8 cellular contexts compared by ENCODE assay signal in genomic region chr4:53653484-53654053, GRCh38.
DNase-seq lines count a peak whose midpoint lies in the region; TF ChIP-seq lines count a peak whose summit lies in the region.

No MANE protein-coding gene starts in this region.

- in situ Hi-C loops in GM23248 (cut with MboI): no loop called here
- in situ Hi-C loops in G401 (cut with HindIII; ENCODE audit: low sequenced_read_pairs): no loop called here

- H3K4me3 ChIP-seq in GM12865 (ENCODE audit: low read depth, low read length): no peak overlapping the region
- no peak overlapping the region for H3K4me3 ChIP-seq in GM23248
- no peak overlapping the region for H3K4me3 ChIP-seq in fibroblast of pulmonary artery (replicated peaks; ENCODE audit: low read depth, low read length)

- WGBS in GM23248 (ENCODE audit: low coverage in 1 of 2, low lambda C conversion rate in 2 of 2, missing lambda C conversion rate in 2 of 2), 2 experiments: 82 to 88% methylated on average over 6 of the region's 6 CpGs

- H3K9me2 ChIP-seq in GM23248 (ENCODE audit: insufficient read depth): no peaks in the 10 kb centered on the region

- no peaks in the 10 kb centered on the region for H3K36me3 ChIP-seq in GM23248 (ENCODE audit: low read depth)

- H3K27ac ChIP-seq in GM23248: peak overlapping the region; percentile 84; the same call in 1 of the 2 replicates

- H3K9ac ChIP-seq in GM23248: no peak overlapping the region

- H3K79me2 ChIP-seq in GM23248 (ENCODE audit: insufficient read depth): no peaks in the 10 kb centered on the region

- H3K9me3 ChIP-seq in GM23248 (ENCODE audit: low read depth): no peaks in the 10 kb centered on the region

- no peaks in the 10 kb centered on the region for H3K27me3 ChIP-seq in GM23248 (replicated peaks; ENCODE audit: insufficient read depth)

- H3K4me2 ChIP-seq in GM23248 (ENCODE audit: unreplicated experiment): peak overlapping the region; percentile 37

- DNase-seq in GM12865 (ENCODE audit: low read depth) (peak; percentile 62), GM23248 (peak; percentile 28), NCI-H345 treated with DMSO at 0.1 percent for 48 hours (lab: John Stamatoyannopoulos, UW; ENCODE audit: unreplicated experiment) (peak; percentile 63), fibroblast of pulmonary artery (ENCODE audit: low read depth) (peak; percentile 29), NCI-H1048 (lab: John Stamatoyannopoulos, UW) (no peak), NK-92 (lab: John Stamatoyannopoulos, UW; ENCODE audit: unreplicated experiment) (no peak), G401 (ENCODE audit: low spot score) (no peak), cerebellum (ENCODE audit: low spot score) (no peak)

- no peaks in the 10 kb centered on the region for H4K20me1 ChIP-seq in GM23248 (ENCODE audit: insufficient read depth)

- peaks cover 38% of the 10 kb centered on the region for H3F3A ChIP-seq in GM23248 (ENCODE audit: insufficient read depth)

- H3K4me1 ChIP-seq in GM23248 (ENCODE audit: insufficient read depth): peaks cover 44% of the 10 kb centered on the region

- H2AFZ ChIP-seq in GM23248: no peak overlapping the region

- no peak for TF ChIP-seq CTCF in GM12865 (IDR thresholded peaks at IDR 0.05; ENCODE audit: insufficient read depth, low read depth, low read length, missing control alignments)
- TF ChIP-seq CTCF in fibroblast of pulmonary artery (IDR thresholded peaks at IDR 0.05; ENCODE audit: low read length, missing control alignments): no peak

Comparison
In these comparisons a context has a peak if more than half of its experiments do, and no peak if none do; other contexts are left out.
1. DNase-seq: peak in GM12865 (single experiment), GM23248 (single experiment), NCI-H345 treated with DMSO at 0.1 percent for 48 hours (single experiment) and fibroblast of pulmonary artery (single experiment); none in NCI-H1048 (single experiment), NK-92 (single experiment), G401 (single experiment) and cerebellum (single experiment).